ENCODE assay signal across 21 cellular contexts in the genomic region with DNA sequence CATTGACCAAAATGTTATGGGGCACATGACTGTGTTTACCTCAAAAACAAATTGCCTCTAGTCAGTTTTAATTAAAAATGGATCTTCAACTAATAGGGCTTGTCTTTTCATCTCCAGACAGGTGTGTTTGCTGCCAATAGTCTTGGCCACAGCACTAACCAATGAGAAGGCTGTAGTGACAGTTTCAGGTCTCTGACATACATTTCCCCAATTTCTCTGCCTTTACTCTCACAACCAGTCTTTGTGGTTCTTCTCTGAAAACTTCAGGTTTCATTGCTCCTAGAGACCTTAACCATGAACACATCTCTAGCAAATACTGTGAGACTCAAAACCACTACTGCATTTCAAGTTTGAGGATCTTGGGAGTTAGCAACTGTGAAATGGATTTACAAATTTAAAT. TPM values are rescaled to one million over a fixed set of nuclear protein-coding genes. Genes with fewer than 3 reads are reported as not detected.
DNase-seq lines count a peak whose midpoint lies in the region; ATAC-seq and TF ChIP-seq lines count a peak whose summit lies in the region.
"Had no signal": no experiment of that assay in that cellular context is flagged by ENCODE, and none has a peak within 500 bp of the region (broad histone marks: within the 10 kb centered on the region; RNA-seq: fewer than 3 reads in every experiment).

No MANE protein-coding gene starts in this region.

- H3K4me3 Mint-ChIP-seq in mesothelial cell of epicardium = no peak overlapping the region
- H3K4me3 Mint-ChIP-seq: effector memory CD8-positive, alpha-beta T cell; naive thymus-derived CD4-positive, alpha-beta T cell; T-helper 2 cell treated with Interferon-gamma antibody and Interleukin-4, amounts not matched to agents 5 μg/mL and 100 μg/mL, for 36 hours had no signal

- peaks cover 11% of the 10 kb centered on the region for H3K36me3 Mint-ChIP-seq in mesothelial cell of epicardium

- H3K4me1 Mint-ChIP-seq in mesothelial cell of epicardium = peaks cover 23% of the 10 kb centered on the region
- H3K4me1 Mint-ChIP-seq: naive thymus-derived CD4-positive, alpha-beta T cell had no signal

- no peak for TF ChIP-seq CTCF in GM10266 (IDR thresholded peaks at IDR 0.05; ENCODE audit: control insufficient read depth, insufficient read depth, low read depth, missing control alignments)
- no peak for TF ChIP-seq CTCF in mesothelial cell of epicardium (IDR thresholded peaks at IDR 0.05; ENCODE audit: unreplicated experiment)

- H3K27ac Mint-ChIP-seq in mesothelial cell of epicardium = no peak overlapping the region
- H3K27ac Mint-ChIP-seq: effector memory CD8-positive, alpha-beta T cell; naive thymus-derived CD4-positive, alpha-beta T cell; T-helper 2 cell treated with Interferon-gamma antibody and Interleukin-4, amounts not matched to agents 5 μg/mL and 100 μg/mL, for 36 hours had no signal

- DNase-seq in GM10266 (ENCODE audit: extremely low spot score) (peak; percentile 43), GM19240 (ENCODE audit: insufficient read length, low spot score) (peak; percentile 37), GF-D8 (lab: John Stamatoyannopoulos, UW) (no peak), mesothelial cell of epicardium (ENCODE audit: low spot score in 2 of 2, unreplicated experiment in 2 of 2) (no peak), HK-2 (ENCODE audit: unreplicated experiment) (no peak)
- DNase-seq: caudate nucleus; effector memory CD8-positive, alpha-beta T cell; heart left ventricle; naive thymus-derived CD4-positive, alpha-beta T cell; NCI-H1694 treated with DMSO at 0.1 percent for 48 hours; NCI-H510A treated with DMSO at 0.1 percent for 48 hours; SJCRH30; small intestine; transverse colon had no signal

- H3K9me3 Mint-ChIP-seq in mesothelial cell of epicardium = peaks cover 54% of the 10 kb centered on the region
- H3K9me3 Mint-ChIP-seq: T-helper 2 cell treated with Interferon-gamma antibody and Interleukin-4, amounts not matched to agents 5 μg/mL and 100 μg/mL, for 36 hours had no signal

- peak; percentile 79 for ATAC-seq in GM21786 (IDR thresholded peaks at IDR 0.05; ENCODE audit: unreplicated experiment)
- peak; percentile 76 for ATAC-seq in HG03280 (IDR thresholded peaks at IDR 0.05; ENCODE audit: unreplicated experiment)
- no peak for ATAC-seq in HG02623 (IDR thresholded peaks at IDR 0.05; ENCODE audit: unreplicated experiment)
- ATAC-seq: A549; effector memory CD8-positive, alpha-beta T cell; HCT116; heart left ventricle; naive thymus-derived CD4-positive, alpha-beta T cell had no signal

- no peaks in the 10 kb centered on the region for H3K27me3 Mint-ChIP-seq in mesothelial cell of epicardium (ENCODE audit: low read depth)

RNA-seq across cellular contexts. Expression of a gene that starts 3.5 kb away (rescaled TPM):
- total RNA-seq in mesothelial cell of epicardium = 135 to 140 TPM (median 135 TPM) in 3 replicates
- total RNA-seq: MCF 10A; naive thymus-derived CD4-positive, alpha-beta T cell had no signal

Comparison
In these comparisons a context has a peak if more than half of its experiments do, and no peak if none do; other contexts are left out.
1. DNase-seq: peak in GM10266 (single experiment) and GM19240 (single experiment); none in GF-D8 (single experiment), mesothelial cell of epicardium (0 of 2) and HK-2 (single experiment).